15 cellular contexts compared by ENCODE assay signal in genomic region chr22:49787861-49788260, GRCh38. TPM values are rescaled to one million over a fixed set of nuclear protein-coding genes. Genes with fewer than 3 reads are reported as not detected.
DNase-seq lines count a peak whose midpoint lies in the region; ATAC-seq and TF ChIP-seq lines count a peak whose summit lies in the region.
"Had no signal": no experiment of that assay in that cellular context is flagged by ENCODE, and none has a peak within 500 bp of the region (broad histone marks: within the 10 kb centered on the region; RNA-seq: fewer than 3 reads in every experiment).

No MANE protein-coding gene starts in this region.

- no peak for TF ChIP-seq POLR2A in spleen (IDR thresholded peaks at IDR 0.05)

- intact Hi-C loops in spleen (cut with DNase I; ENCODE audit: low total_unique reads): no loop called here

- H3K4me3 Mint-ChIP-seq in activated naive CD4-positive, alpha-beta T cell treated with anti-CD3 and anti-CD28 coated beads, Interleukin-2, amount 10 ng/mL, durations not matched to agents 7 days and 5 days: peak overlapping the region; percentile 19
- H3K4me3 Mint-ChIP-seq in effector memory CD8-positive, alpha-beta T cell: peak overlapping the region; percentile 58 to 72
- H3K4me3 Mint-ChIP-seq: brain had no signal

- H3K9me3 ChIP-seq in SK-N-MC (ENCODE audit: low read depth, low read length): no peaks in the 10 kb centered on the region
- H3K9me3 ChIP-seq in spleen: no peaks in the 10 kb centered on the region
- H3K9me3 ChIP-seq: HAP-1 had no signal

- peak overlapping the region; percentile 68 for H3K27ac ChIP-seq in SK-N-MC
- peak overlapping the region in 5 of 8 donors; percentile 51 to 80 (median 77) for H3K27ac ChIP-seq in spleen

- no peak for TF ChIP-seq CTCF in spleen (IDR thresholded peaks at IDR 0.05 in 8 of 11, conservative IDR thresholded peaks at IDR 0.05 in 3 of 11)

- peak overlapping the region; percentile 93 for H3K27ac Mint-ChIP-seq in activated naive CD4-positive, alpha-beta T cell treated with anti-CD3 and anti-CD28 coated beads, Interleukin-2, amount 10 ng/mL, durations not matched to agents 7 days and 5 days
- H3K27ac Mint-ChIP-seq in effector memory CD8-positive, alpha-beta T cell: peak overlapping the region; percentile 81 to 94

- no peaks in the 10 kb centered on the region for H3K27me3 Mint-ChIP-seq in activated naive CD4-positive, alpha-beta T cell treated with anti-CD3 and anti-CD28 coated beads, Interleukin-2, amount 10 ng/mL, durations not matched to agents 7 days and 5 days
- H3K27me3 Mint-ChIP-seq in effector memory CD8-positive, alpha-beta T cell: no peaks in the 10 kb centered on the region
- H3K27me3 Mint-ChIP-seq: brain had no signal

- no peaks in the 10 kb centered on the region for H3K27me3 ChIP-seq in spleen (replicated peaks in 1 of 7)
- H3K27me3 ChIP-seq: dorsolateral prefrontal cortex had no signal

- no peak overlapping the region for H3K9ac ChIP-seq in SK-N-MC (ENCODE audit: insufficient read length)

- CTCF ChIA-PET in activated naive CD4-positive, alpha-beta T cell treated with anti-CD3 and anti-CD28 coated beads, Interleukin-2, amount 10 ng/mL, durations not matched to agents 7 days and 5 days (lab: Charles Lee): no interaction called here

- 85 to 91% (median 88%) methylated on average over 10 of the region's 10 CpGs for WGBS in spleen, 5 donors

- no peak overlapping the region for H3K4me3 ChIP-seq in SK-N-MC
- H3K4me3 ChIP-seq in spleen: no peak overlapping the region
- H3K4me3 ChIP-seq: dorsolateral prefrontal cortex, HAP-1 had no signal

- ATAC-seq in effector memory CD8-positive, alpha-beta T cell (replicated peaks): no peak
- no peak for ATAC-seq in HG03175 (IDR thresholded peaks at IDR 0.05; ENCODE audit: unreplicated experiment)

- H3K36me3 ChIP-seq in SK-N-MC (ENCODE audit: insufficient read depth, low read length) (peaks cover 65% of the 10 kb centered on the region), spleen (peaks cover 0 to 94% (median 51%) of the 10 kb centered on the region in 6 donors)

- H3K36me3 Mint-ChIP-seq in activated naive CD4-positive, alpha-beta T cell treated with anti-CD3 and anti-CD28 coated beads, Interleukin-2, amount 10 ng/mL, durations not matched to agents 7 days and 5 days: peaks cover 59% of the 10 kb centered on the region
- H3K36me3 Mint-ChIP-seq in effector memory CD8-positive, alpha-beta T cell (ENCODE audit: insufficient read depth): peaks cover 91% of the 10 kb centered on the region

- peaks cover 63% of the 10 kb centered on the region for H3K4me1 Mint-ChIP-seq in activated naive CD4-positive, alpha-beta T cell treated with anti-CD3 and anti-CD28 coated beads, Interleukin-2, amount 10 ng/mL, durations not matched to agents 7 days and 5 days
- peaks cover 40 to 54% of the 10 kb centered on the region in 2 donors for H3K4me1 Mint-ChIP-seq in effector memory CD8-positive, alpha-beta T cell (ENCODE audit: low read depth in 2 of 2)

- DNase-seq in activated naive CD4-positive, alpha-beta T cell treated with anti-CD3 and anti-CD28 coated beads, Interleukin-2, amount 10 ng/mL, durations not matched to agents 7 days and 5 days: no peak
- no peak for DNase-seq in activated naive CD4-positive, alpha-beta T cell treated with Interleukin-2 at 50 U/mL for 16 hours
- no peak for DNase-seq in SK-N-MC (ENCODE audit: low read depth, low spot score)
- DNase-seq in effector memory CD8-positive, alpha-beta T cell: no peak
- no peak for DNase-seq in spleen
- DNase-seq in activated CD4-positive, CD25-positive, alpha-beta regulatory T cell (lab: John Stamatoyannopoulos, UW): no peak
- DNase-seq in NCI-H446 treated with DMSO at 0.1 percent for 48 hours (lab: John Stamatoyannopoulos, UW): no peak
- DNase-seq: dorsolateral prefrontal cortex; NCI-H2107; NCI-H774; small intestine; stimulated activated naive CD4-positive, alpha-beta T cell treated with Interleukin-2 at 50 U/mL for 16 hours had no signal

- peaks cover 38 to 89% (median 72%) of the 10 kb centered on the region in 6 donors for H3K4me1 ChIP-seq in spleen
- H3K4me1 ChIP-seq: HAP-1 had no signal

- no peaks in the 10 kb centered on the region for H3K9me3 Mint-ChIP-seq in activated naive CD4-positive, alpha-beta T cell treated with anti-CD3 and anti-CD28 coated beads, Interleukin-2, amount 10 ng/mL, durations not matched to agents 7 days and 5 days
- H3K9me3 Mint-ChIP-seq in effector memory CD8-positive, alpha-beta T cell: no peaks in the 10 kb centered on the region
- H3K9me3 Mint-ChIP-seq: brain had no signal

RNA-seq across cellular contexts. Expression of gene BRD1, which starts 39.8 kb away (rescaled TPM):
- 10 to 100 TPM; 35.3 to 59.6 (median 46.9) TPM for total RNA-seq in spleen
- 10 to 100 TPM; 14.2 to 23.1 (median 17.6) TPM for polyA plus RNA-seq in spleen
